Comparison of ENCODE assay signal across 23 cellular contexts in genomic region chr7:158612546-158612945, GRCh38.
"Had no signal": no experiment of that assay in that cellular context is flagged by ENCODE, and none has a peak within 500 bp of the region (broad histone marks: within the 10 kb centered on the region; RNA-seq: fewer than 3 reads in every experiment).

No MANE protein-coding gene starts in this region.

- ATAC-seq: activated CD8-positive, alpha-beta T cell treated with anti-CD3 and anti-CD28 coated beads, Interleukin-2, amount 10 ng/mL, durations not matched to agents 7 days and 5 days; body of pancreas; natural killer cell; right lobe of liver had no signal

- H3K27me3 Mint-ChIP-seq: activated CD4-positive, alpha-beta T cell treated with anti-CD3 and anti-CD28 coated beads for 36 hours; activated naive CD4-positive, alpha-beta T cell treated with anti-CD3 and anti-CD28 coated beads, Interleukin-2, amount 50 U/mL, for 24 hours had no signal

- H3K27ac ChIP-seq: body of pancreas, colonic mucosa, epithelial cell of prostate, esophagus squamous epithelium, left ventricle myocardium inferior, right lobe of liver, tibial nerve had no signal

- H3K4me3 Mint-ChIP-seq: activated CD4-positive, alpha-beta T cell treated with anti-CD3 and anti-CD28 coated beads for 36 hours; activated CD8-positive, alpha-beta T cell treated with anti-CD3 and anti-CD28 coated beads, Interleukin-2, amount 10 ng/mL, durations not matched to agents 7 days and 5 days; activated naive CD4-positive, alpha-beta T cell treated with anti-CD3 and anti-CD28 coated beads, Interleukin-2, amount 50 U/mL, for 24 hours; natural killer cell; T-helper 2 cell treated with Interferon-gamma antibody and Interleukin-4, amounts not matched to agents 5 μg/mL and 100 μg/mL, for 36 hours had no signal

- H3K36me3 ChIP-seq: colonic mucosa, esophagus squamous epithelium, left ventricle myocardium inferior, right lobe of liver had no signal

- H3K9me3 Mint-ChIP-seq: activated naive CD4-positive, alpha-beta T cell treated with anti-CD3 and anti-CD28 coated beads, Interleukin-2, amount 50 U/mL, for 24 hours; T-helper 2 cell treated with Interferon-gamma antibody and Interleukin-4, amounts not matched to agents 5 μg/mL and 100 μg/mL, for 36 hours had no signal

- H3K9me3 ChIP-seq: body of pancreas, colonic mucosa, esophagus squamous epithelium, left ventricle myocardium inferior, right lobe of liver, tibial nerve had no signal

- H3K4me1 ChIP-seq: body of pancreas, colonic mucosa, esophagus squamous epithelium, left ventricle myocardium inferior, right lobe of liver, tibial nerve had no signal

- H3K36me3 Mint-ChIP-seq: activated naive CD4-positive, alpha-beta T cell treated with anti-CD3 and anti-CD28 coated beads, Interleukin-2, amount 50 U/mL, for 24 hours; natural killer cell had no signal

- H3K27me3 ChIP-seq: body of pancreas, colonic mucosa, esophagus squamous epithelium, right lobe of liver, tibial nerve had no signal

- DNase-seq: activated CD4-positive, alpha-beta T cell treated with anti-CD3 and anti-CD28 coated beads for 36 hours; activated CD4-positive, CD25-positive, alpha-beta regulatory T cell; activated CD8-positive, alpha-beta T cell treated with anti-CD3 and anti-CD28 coated beads, Interleukin-2, amount 10 ng/mL, durations not matched to agents 7 days and 5 days; activated gamma-delta T cell treated with Interleukin-2 at 50 U/mL for 16 hours; aorta; body of pancreas; cerebellar nuclear complex; colonic mucosa; effector CD8-positive, alpha-beta T cell; esophagus squamous epithelium; foreskin melanocyte; left ventricle myocardium inferior; mesendoderm; natural killer cell; posterior cingulate gyrus; right lobe of liver; stimulated activated CD4-positive, alpha-beta T cell treated with anti-CD3 and anti-CD28 coated beads, Interleukin-2, amount 100 ng/mL, for 48 hours; stimulated activated naive CD4-positive, alpha-beta T cell treated with Interleukin-2 at 50 U/mL for 16 hours had no signal

- H3K27ac Mint-ChIP-seq: activated CD4-positive, alpha-beta T cell treated with anti-CD3 and anti-CD28 coated beads for 36 hours; activated naive CD4-positive, alpha-beta T cell treated with anti-CD3 and anti-CD28 coated beads, Interleukin-2, amount 50 U/mL, for 24 hours; natural killer cell; T-helper 2 cell treated with Interferon-gamma antibody and Interleukin-4, amounts not matched to agents 5 μg/mL and 100 μg/mL, for 36 hours had no signal

- H3K4me3 ChIP-seq: body of pancreas, colonic mucosa, esophagus squamous epithelium, left ventricle myocardium inferior, lung, right lobe of liver, tibial nerve had no signal
